Comparison of ENCODE assay signal across 9 cellular contexts in genomic region chr17:6853764-6854442, GRCh38. TPM values are rescaled to one million over a fixed set of nuclear protein-coding genes. Genes with fewer than 3 reads are reported as not detected.
A peak's percentile ranks its signal among the peaks of the same experiment; 100 is the strongest.
DNase-seq lines count a peak whose midpoint lies in the region; ATAC-seq and TF ChIP-seq lines count a peak whose summit lies in the region.
"Had no signal": no experiment of that assay in that cellular context is flagged by ENCODE, and none has a peak within 500 bp of the region (broad histone marks: within the 10 kb centered on the region; RNA-seq: fewer than 3 reads in every experiment).

No MANE protein-coding gene starts in this region.

- peak overlapping the region; percentile 82 for H3K27ac ChIP-seq in DND-41 (ENCODE audit: low read length)
- no peak overlapping the region for H3K27ac ChIP-seq in osteoblast (ENCODE audit: low read depth, low read length)

- H3K9ac ChIP-seq in DND-41 (ENCODE audit: low read depth, low read length): peak overlapping the region; percentile 68

- H2AFZ ChIP-seq in DND-41 (ENCODE audit: low read depth, low read length) (peak overlapping the region; percentile 78), osteoblast (ENCODE audit: low read length) (peak overlapping the region; percentile 60)

- H3K9me3 ChIP-seq in DND-41 (ENCODE audit: insufficient read depth, low read length, severe bottlenecking) (no peaks in the 10 kb centered on the region), osteoblast (ENCODE audit: low read depth, low read length) (no peaks in the 10 kb centered on the region)

- H3K36me3 ChIP-seq in DND-41 (ENCODE audit: insufficient read depth, low read length) (peaks cover 6% of the 10 kb centered on the region; the same call in 1 of the 2 replicates), osteoblast (ENCODE audit: insufficient read depth, low read length) (no peaks in the 10 kb centered on the region)

- peak overlapping the region; percentile 81 for H3K4me2 ChIP-seq in DND-41 (ENCODE audit: insufficient read depth, low read length)
- H3K4me2 ChIP-seq in osteoblast (ENCODE audit: insufficient read depth, low read length): no peak overlapping the region

- H3K4me1 ChIP-seq in DND-41 (ENCODE audit: insufficient read depth, low read length) (peaks cover 52% of the 10 kb centered on the region), osteoblast (ENCODE audit: insufficient read depth, low read length) (no peaks in the 10 kb centered on the region)

- TF ChIP-seq CTCF in DND-41 (IDR thresholded peaks at IDR 0.05; ENCODE audit: borderline replicate concordance, extremely low read depth, low read length, poor library complexity, severe bottlenecking) (peak; percentile 61), choroid plexus epithelial cell (conservative IDR thresholded peaks at IDR 0.05; ENCODE audit: low read depth, low read length) (peak; percentile 38), osteoblast (IDR thresholded peaks at IDR 0.05; ENCODE audit: extremely low read depth, low read depth, low read length) (peak; percentile 29)

- H4K20me1 ChIP-seq in DND-41 (ENCODE audit: insufficient read depth, low read length) (no peaks in the 10 kb centered on the region), osteoblast (ENCODE audit: insufficient read depth, low read length) (no peaks in the 10 kb centered on the region)

- DNase-seq in DND-41 (peak; percentile 73), NCI-H1930 (lab: John Stamatoyannopoulos, UW) (peak; percentile 67 to 74), choroid plexus epithelial cell (ENCODE audit: low read depth) (peak; percentile 4), osteoblast (ENCODE audit: insufficient read length, low spot score, missing footprints) (no peak), midbrain (lab: John Stamatoyannopoulos, UW) (no peak), NCI-H2196 (lab: John Stamatoyannopoulos, UW; ENCODE audit: unreplicated experiment) (no peak), NCI-H2227 treated with DMSO at 0.1 percent for 48 hours (lab: John Stamatoyannopoulos, UW) (no peak)

- ATAC-seq in DND-41 (ENCODE audit: insufficient read depth, low read depth) (peak; percentile 85), HG03521 (IDR thresholded peaks at IDR 0.05; ENCODE audit: unreplicated experiment) (no peak)

- H3K4me3 ChIP-seq in DND-41 (ENCODE audit: low read depth in 1 of 2, low read length in 2 of 2) (peak overlapping the region; percentile 61 to 85; a peak in 3 of 4 replicates), choroid plexus epithelial cell (ENCODE audit: low read depth, low read length) (no peak overlapping the region), osteoblast (ENCODE audit: insufficient read depth, low read length) (no peak overlapping the region)

- H3K79me2 ChIP-seq in DND-41 (ENCODE audit: insufficient read depth, low read length) (peaks cover 49% of the 10 kb centered on the region), osteoblast (ENCODE audit: insufficient read depth, low read length) (no peaks in the 10 kb centered on the region)

- H3K27me3 ChIP-seq in DND-41 (ENCODE audit: insufficient read depth, low read length, poor library complexity) (no peaks in the 10 kb centered on the region), osteoblast (ENCODE audit: insufficient read depth, low read length) (peaks cover 24% of the 10 kb centered on the region)

RNA-seq across cellular contexts. Expression of gene TEKT1, which starts 22.4 kb away (rescaled TPM):
- total RNA-seq in osteoblast: not detected in 2 replicates
- total RNA-seq: subcutaneous adipose tissue had no signal

Comparison
In these comparisons a context has a peak if more than half of its experiments do, and no peak if none do; other contexts are left out.
1. DNase-seq: peak in DND-41 (single experiment), NCI-H1930 (2 of 2) and choroid plexus epithelial cell (single experiment); none in osteoblast (single experiment), midbrain (single experiment), NCI-H2196 (single experiment) and NCI-H2227 treated with DMSO at 0.1 percent for 48 hours (single experiment).
2. H3K4me3 ChIP-seq: peak in DND-41 (2 of 2); none in choroid plexus epithelial cell (single experiment) and osteoblast (single experiment).
3. Peak in every context shown above with its lines, with median percentiles within 50 percentile points of each other: CTCF ChIP-seq.